In genomic region chr9:70257991-70258691, GRCh38 we compare ENCODE assay signal across 8 cellular contexts. TPM values are rescaled to one million over a fixed set of nuclear protein-coding genes. Genes with fewer than 3 reads are reported as not detected.
DNase-seq lines count a peak whose midpoint lies in the region; ATAC-seq, FAIRE-seq and TF ChIP-seq lines count a peak whose summit lies in the region.

No MANE protein-coding gene starts in this region.

- H3K27ac Mint-ChIP-seq in mesothelial cell of epicardium, result peak overlapping the region; percentile 99

- H3K36me3 Mint-ChIP-seq in mesothelial cell of epicardium, result peaks cover 11% of the 10 kb centered on the region

- 41% methylated on average over 26 of the region's 27 CpGs for WGBS in A549 (ENCODE audit: missing lambda C conversion rate)

- no peak for TF ChIP-seq RAD21 in A549 (conservative IDR thresholded peaks at IDR 0.05 in 1 of 2, IDR thresholded peaks at IDR 0.05 in 1 of 2)

- POLR2A ChIA-PET in A549 (lab: Yijun Ruan, JAX), result interaction anchor here (1.1 kb wide), 1 partner anchor 12 kb away, joined by 3 read pairs; no protein-coding TSS in a partner anchor

- no peaks in the 10 kb centered on the region for H3K27me3 ChIP-seq in WERI-Rb-1 (ENCODE audit: insufficient read depth, low read depth, severe bottlenecking)

- no peaks in the 10 kb centered on the region for H3K9me3 Mint-ChIP-seq in mesothelial cell of epicardium

- H3K27ac ChIP-seq in A549, result peak overlapping the region; percentile 90 to 93
- peak overlapping the region; percentile 92 for H3K27ac ChIP-seq in WERI-Rb-1
- H3K27ac ChIP-seq in temporal lobe (ENCODE audit: low read depth, low read length), result peak overlapping the region; percentile 87

- H3K4me3 ChIP-seq in A549, result peak overlapping the region; percentile 78
- peak overlapping the region; percentile 68; the same call in 1 of the 2 replicates for H3K4me3 ChIP-seq in GM08714 (ENCODE audit: low read length)
- H3K4me3 ChIP-seq in WERI-Rb-1 (ENCODE audit: low read depth, low read length), result peak overlapping the region; percentile 79
- peak overlapping the region; percentile 82 for H3K4me3 ChIP-seq in epithelial cell of proximal tubule (ENCODE audit: low read depth, low read length)

- no peak for DNase-seq in A549 (ENCODE audit: low read depth in 1 of 2, low spot score in 1 of 2)
- DNase-seq in NAMALWA (ENCODE audit: low spot score), result peak; percentile 38
- peak; percentile 59 for DNase-seq in WERI-Rb-1
- DNase-seq in epithelial cell of proximal tubule (ENCODE audit: low read depth), result no peak
- peak in 1 of 2 experiments; percentile 44 for DNase-seq in mesothelial cell of epicardium (ENCODE audit: low spot score in 2 of 2, unreplicated experiment in 2 of 2)

- no peak for FAIRE-seq in A549 (lab: Jason Lieb, UNC)

- peak overlapping the region; percentile 83 for H3K4me2 ChIP-seq in A549

- TF ChIP-seq CTCF in A549 (IDR thresholded peaks at IDR 0.05), result no peak
- TF ChIP-seq CTCF in WERI-Rb-1 (IDR thresholded peaks at IDR 0.05; ENCODE audit: low read depth, low read length), result no peak
- no peak for TF ChIP-seq CTCF in epithelial cell of proximal tubule (conservative IDR thresholded peaks at IDR 0.05; ENCODE audit: low read depth, low read length)
- TF ChIP-seq CTCF in mesothelial cell of epicardium (IDR thresholded peaks at IDR 0.05; ENCODE audit: unreplicated experiment), result no peak

- H3K4me1 ChIP-seq in A549, result 0 out of 3 replicates have a peak, but pooled peaks cover 7% of the 10 kb centered on the region

- CTCF ChIA-PET in A549 (lab: Yijun Ruan, JAX), result no interaction called here

- H3K9me3 ChIP-seq in A549, result no peaks in the 10 kb centered on the region
- no peaks in the 10 kb centered on the region for H3K9me3 ChIP-seq in WERI-Rb-1 (ENCODE audit: severe bottlenecking)

- no peak for TF ChIP-seq EP300 in A549 (IDR thresholded peaks at IDR 0.05)

- peaks cover 84% of the 10 kb centered on the region for H3K4me1 Mint-ChIP-seq in mesothelial cell of epicardium

- ATAC-seq in A549 (peak; percentile 77 to 79), HG02588 (IDR thresholded peaks at IDR 0.05; ENCODE audit: unreplicated experiment) (peak; percentile 42)

- no peaks in the 10 kb centered on the region for H3K27me3 Mint-ChIP-seq in mesothelial cell of epicardium (ENCODE audit: low read depth)

- no peak for TF ChIP-seq POLR2A in A549 (IDR thresholded peaks at IDR 0.05; ENCODE audit: low read length)

- H3K36me3 ChIP-seq in WERI-Rb-1, result peaks cover 33% of the 10 kb centered on the region

- peak overlapping the region; percentile 89 for H3K4me3 Mint-ChIP-seq in mesothelial cell of epicardium

TF ChIP-seq in A549, 52 proteins besides CTCF, POLR2A, EP300 and RAD21:
- TF ChIP-seq NPAS2 (CRISPR knock-in tag; IDR thresholded peaks at IDR 0.05; ENCODE audit: borderline replicate concordance) (no peak), USF2 (IDR thresholded peaks at IDR 0.05) (peak; percentile 23; the same call in 1 of the 2 replicates), EHF (CRISPR knock-in tag; IDR thresholded peaks at IDR 0.05) (peak; percentile 72; the same call in 1 of the 2 replicates)

RNA-seq across cellular contexts. Expression of gene SMC5, which starts 0.6 kb away (rescaled TPM):
- 16.5 and 28.0 TPM in 2 replicates for polyA plus RNA-seq in A549 (2011; rRNA removed)
- 4.0 and 4.1 TPM in 2 replicates for polyA plus RNA-seq in A549 (2012; cell fraction: cytosol; rRNA removed)
- 4.4 and 7.5 TPM in 2 replicates for polyA plus RNA-seq in A549 (2012; cell fraction: nucleus; rRNA removed)
- polyA plus RNA-seq in A549 (2017; fragmentation: RNase III; extraction: RNeasy Plus Mini Kit Qiagen cat#74134 plus additional on column Dnase treatment), result 17.4 to 18.5 TPM (median 18.0 TPM) in 3 replicates
- polyA minus RNA-seq in A549 (2011; rRNA and poly(A)+ RNA removed), result 6.5 TPM in 2 replicates
- total RNA-seq in epithelial cell of proximal tubule, result 18.4 and 46.7 TPM in 2 replicates
- total RNA-seq in mesothelial cell of epicardium, result 48.9 to 56.2 TPM (median 49.3 TPM) in 3 replicates
- 19.9 TPM for total RNA-seq in temporal lobe

Comparison
In these comparisons a context has a peak if more than half of its experiments do, and no peak if none do; other contexts are left out.
1. DNase-seq: peak in NAMALWA (single experiment) and WERI-Rb-1 (single experiment); none in A549 (0 of 2) and epithelial cell of proximal tubule (single experiment).
2. Peak in every context shown above with its lines, with median percentiles within 50 percentile points of each other: H3K27ac ChIP-seq and H3K4me3 ChIP-seq.